In genomic region chr1:170664828-170665617, GRCh38 we compare ENCODE assay signal across 8 cellular contexts. TPM values are rescaled to one million over a fixed set of nuclear protein-coding genes. Genes with fewer than 3 reads are reported as not detected.
DNase-seq lines count a peak whose midpoint lies in the region; ATAC-seq and TF ChIP-seq lines count a peak whose summit lies in the region.

No MANE protein-coding gene starts in this region.

- intact Hi-C loops in ascending aorta (cut with DNase I), result loop anchor here (2.0 to 10.0 kb wide), 5 partner anchors 26 to 653 kb away; partner anchors contain the start of gene KIFAP3

- DNase-seq in activated T-cell treated with anti-CD3 and anti-CD28 coated beads, Interleukin-2, amount 50 U/mL, for 4 hours, result no peak
- DNase-seq in activated T-cell treated with anti-CD3 and anti-CD28 coated beads, Interleukin-2, amount 50 U/mL, for 1 hour, result no peak
- DNase-seq in ascending aorta (ENCODE audit: low spot score in 2 of 2) (peak in 1 of 2 donors; percentile 79), iris pigment epithelial cell (ENCODE audit: low read depth) (peak; percentile 78)
- no peak for DNase-seq in activated CD4-positive, CD25-positive, alpha-beta regulatory T cell (lab: John Stamatoyannopoulos, UW)

- H3K27me3 ChIP-seq in ascending aorta (no peaks in the 10 kb centered on the region), subcutaneous abdominal adipose tissue (ENCODE audit: control insufficient read depth in 5 of 5, insufficient read depth in 4 of 5, low read length in 5 of 5) (peaks cover 36 to 74% (median 59%) of the 10 kb centered on the region in 5 donors)

- no peaks in the 10 kb centered on the region for H3K36me3 Mint-ChIP-seq in activated T-cell treated with anti-CD3 and anti-CD28 coated beads, Interleukin-2, amount 50 U/mL, for 4 hours (ENCODE audit: insufficient read depth)

- H3K9me3 ChIP-seq in ascending aorta (no peaks in the 10 kb centered on the region), subcutaneous abdominal adipose tissue (ENCODE audit: control insufficient read depth in 5 of 5, low read length in 5 of 5) (no peaks in the 10 kb centered on the region)

- peaks cover 86% of the 10 kb centered on the region for H3K27me3 Mint-ChIP-seq in activated T-cell treated with anti-CD3 and anti-CD28 coated beads, Interleukin-2, amount 50 U/mL, for 4 hours (ENCODE audit: low read depth)

- H3K9ac ChIP-seq in subcutaneous abdominal adipose tissue (ENCODE audit: low read length in 5 of 5), result peak overlapping the region; percentile 1 to 79 (median 66)

- TF ChIP-seq CTCF in ascending aorta (IDR thresholded peaks at IDR 0.05), result peak in 2 of 3 experiments; percentile 38 to 52

- H3K4me3 ChIP-seq in ascending aorta, result peak overlapping the region; percentile 75 to 77
- peak overlapping the region; percentile 62 to 81 (median 68) for H3K4me3 ChIP-seq in subcutaneous abdominal adipose tissue (ENCODE audit: low read depth in 1 of 5, low read length in 5 of 5)

- peak; percentile 29 to 44 for ATAC-seq in activated T-cell treated with anti-CD3 and anti-CD28 coated beads, Interleukin-2, amount 50 U/mL, for 4 hours
- ATAC-seq in GM18873 (IDR thresholded peaks at IDR 0.05; ENCODE audit: low FRiP score, unreplicated experiment) (no peak), HG02642 (IDR thresholded peaks at IDR 0.05; ENCODE audit: poor library complexity, unreplicated experiment) (no peak)

- H3K27ac ChIP-seq in ascending aorta (peak overlapping the region; percentile 82 to 95), subcutaneous abdominal adipose tissue (ENCODE audit: low read depth, low read length) (peak overlapping the region; percentile 80)

- peaks cover 21% of the 10 kb centered on the region for H3K4me1 Mint-ChIP-seq in activated T-cell treated with anti-CD3 and anti-CD28 coated beads, Interleukin-2, amount 50 U/mL, for 4 hours (ENCODE audit: low read depth)

- H3K4me3 Mint-ChIP-seq in activated T-cell treated with anti-CD3 and anti-CD28 coated beads, Interleukin-2, amount 50 U/mL, for 4 hours, result no peak overlapping the region

- H3K4me1 ChIP-seq in ascending aorta (peaks cover 0 to 3% of the 10 kb centered on the region in 2 donors), subcutaneous abdominal adipose tissue (ENCODE audit: control insufficient read depth in 5 of 5, insufficient read depth in 5 of 5, low read length in 5 of 5) (peaks cover 1 to 49% (median 36%) of the 10 kb centered on the region in 5 donors)

- no peaks in the 10 kb centered on the region for H3K9me3 Mint-ChIP-seq in activated T-cell treated with anti-CD3 and anti-CD28 coated beads, Interleukin-2, amount 50 U/mL, for 4 hours

- H3K36me3 ChIP-seq in ascending aorta (peaks cover 0 to 10% of the 10 kb centered on the region in 2 donors), subcutaneous abdominal adipose tissue (ENCODE audit: control insufficient read depth in 5 of 5, insufficient read depth in 5 of 5, low read length in 5 of 5) (peaks cover 0 to 3% (median 0%) of the 10 kb centered on the region in 5 donors)

RNA-seq across cellular contexts. Expression of gene PRRX1, which starts 1.1 kb away (rescaled TPM):
- not detected for total RNA-seq in activated T-cell treated with anti-CD3 and anti-CD28 coated beads, Interleukin-2, amount 50 U/mL, for 4 hours
- 123 TPM for total RNA-seq in ascending aorta

Comparison
In these comparisons a context has a peak if more than half of its experiments do, and no peak if none do; other contexts are left out.
1. ATAC-seq: peak in activated T-cell treated with anti-CD3 and anti-CD28 coated beads, Interleukin-2, amount 50 U/mL, for 4 hours (2 of 2); none in GM18873 (single experiment) and HG02642 (single experiment).
2. RNA of gene PRRX1, which starts 1.1 kb away (total RNA-seq): 123 TPM in ascending aorta (single experiment); not detected in activated T-cell treated with anti-CD3 and anti-CD28 coated beads, Interleukin-2, amount 50 U/mL, for 4 hours; every median in the first group is over 100 times any median in the second.